Comparison of ENCODE assay signal across 13 cellular contexts in genomic region chr2:54755641-54756326, GRCh38. TPM values are rescaled to one million over a fixed set of nuclear protein-coding genes. Genes with fewer than 3 reads are reported as not detected.
DNase-seq lines count a peak whose midpoint lies in the region; ATAC-seq, FAIRE-seq and TF ChIP-seq lines count a peak whose summit lies in the region.
"Had no signal": no experiment of that assay in that cellular context is flagged by ENCODE, and none has a peak within 500 bp of the region (broad histone marks: within the 10 kb centered on the region; RNA-seq: fewer than 3 reads in every experiment).

No MANE protein-coding gene starts in this region.

- H3K4me3 Mint-ChIP-seq in naive B cell (peak overlapping the region; percentile 10 to 77 (median 48)), Calu3 (ENCODE audit: low read depth, unreplicated experiment) (no peak overlapping the region)

- no peaks in the 10 kb centered on the region for H3K9me3 ChIP-seq in HepG2 (ENCODE audit: low read length)

- no peak for TF ChIP-seq POLR2A in HepG2 (IDR thresholded peaks at IDR 0.05; ENCODE audit: insufficient read depth in 1 of 2, low read depth in 2 of 2, low read length in 2 of 2)

- peak; percentile 72 for ATAC-seq in HG02588 (IDR thresholded peaks at IDR 0.05; ENCODE audit: unreplicated experiment)
- peak; percentile 72 to 74 for ATAC-seq in naive B cell (ENCODE audit: low read depth in 2 of 2)
- ATAC-seq in HepG2, result no peak
- ATAC-seq: stimulated activated naive CD8-positive, alpha-beta T cell treated with anti-CD3 and anti-CD28 coated beads, Interleukin-15, Interleukin-2, amounts not matched to agents 100 U/mL and 50 U/mL, for 24 hours had no signal

- H3K9ac ChIP-seq in HepG2 (ENCODE audit: insufficient read depth, low read depth, low read length), result no peak overlapping the region

- H4K20me1 ChIP-seq in HepG2 (ENCODE audit: insufficient read depth, low read length), result no peaks in the 10 kb centered on the region

- no peak overlapping the region for H3K4me2 ChIP-seq in HepG2 (ENCODE audit: low read depth, low read length)

- peaks cover 0 to 6% (median 0%) of the 10 kb centered on the region in 7 donors for H3K9me3 Mint-ChIP-seq in naive B cell
- no peaks in the 10 kb centered on the region for H3K9me3 Mint-ChIP-seq in Calu3 (ENCODE audit: low read depth, unreplicated experiment)

- POLR2A ChIA-PET in HepG2 (lab: Yijun Ruan, JAX), result no interaction called here

- H3K27me3 Mint-ChIP-seq in naive B cell (no peaks in the 10 kb centered on the region), Calu3 (ENCODE audit: unreplicated experiment) (no peaks in the 10 kb centered on the region)

- CTCF ChIA-PET in HepG2 (lab: Yijun Ruan, JAX; ENCODE audit: low intra/inter-chr PET ratio, low total read pairs) (no interaction called here), Calu3 (lab: Charles Lee) (no interaction called here)

- intact Hi-C loops in HepG2 (cut with micrococcal nuclease; ENCODE audit: unreplicated experiment), result no loop called here
- intact Hi-C loops in Calu3 (cut with micrococcal nuclease; ENCODE audit: unreplicated experiment), result no loop called here

- H2AFZ ChIP-seq in HepG2 (ENCODE audit: low read length), result no peak overlapping the region

- H3K36me3 ChIP-seq in HepG2 (replicated peaks in 1 of 2; ENCODE audit: control insufficient read depth in 1 of 2, insufficient read depth in 2 of 2, low read length in 2 of 2), result no peaks in the 10 kb centered on the region

- TF ChIP-seq CTCF in HepG2 (CRISPR knock-in tag; IDR thresholded peaks at IDR 0.05) (no peak), Calu3 (IDR thresholded peaks at IDR 0.05; ENCODE audit: unreplicated experiment) (no peak)

- in situ Hi-C loops in KBM-7 (cut with MboI; ENCODE audit: low pct_unique_long_range_greater_than_20kb, low sequenced_read_pairs) (no loop called here), HepG2 (cut with HindIII; ENCODE audit: extremely low pct_ligation_motif_present, low pct_unique_long_range_greater_than_20kb) (no loop called here)

- no peak overlapping the region for H3K4me3 ChIP-seq in HepG2 (replicated peaks in 1 of 3; ENCODE audit: insufficient read depth in 1 of 3, low read depth in 2 of 3, low read length in 3 of 3)

- no peak for TF ChIP-seq RAD21 in HepG2 (CRISPR knock-in tag; IDR thresholded peaks at IDR 0.05)

- no peaks in the 10 kb centered on the region for H3K79me2 ChIP-seq in HepG2 (ENCODE audit: insufficient read depth, low read length)

- H3K4me1 Mint-ChIP-seq in naive B cell, result peaks cover 25 to 39% (median 34%) of the 10 kb centered on the region in 3 donors
- H3K4me1 Mint-ChIP-seq in Calu3 (ENCODE audit: low read depth, unreplicated experiment), result peaks cover 14% of the 10 kb centered on the region

- no peaks in the 10 kb centered on the region for H3K27me3 ChIP-seq in HepG2 (ENCODE audit: control insufficient read depth in 1 of 2, insufficient read depth in 2 of 2, low read length in 2 of 2)

- no peak for FAIRE-seq in HepG2 (lab: Jason Lieb, UNC)

- DNase-seq in NCI-H345 (lab: John Stamatoyannopoulos, UW) (peak; percentile 4), NCI-H345 treated with DMSO at 0.1 percent for 48 hours (lab: John Stamatoyannopoulos, UW; ENCODE audit: unreplicated experiment) (no peak), KBM-7 (peak; percentile 54), naive B cell (peak; percentile 15), HepG2 (ENCODE audit: low spot score) (no peak), Calu3 (no peak), GM19240 (ENCODE audit: insufficient read length, low spot score) (no peak)
- DNase-seq: aorta; glutamatergic neuron; stimulated activated naive CD8-positive, alpha-beta T cell treated with anti-CD3 and anti-CD28 coated beads, Interleukin-15, Interleukin-2, amounts not matched to agents 100 U/mL and 50 U/mL, for 24 hours; T-helper 1 cell had no signal

- H3K36me3 Mint-ChIP-seq in naive B cell, result no peaks in the 10 kb centered on the region
- H3K36me3 Mint-ChIP-seq in Calu3 (ENCODE audit: insufficient read depth, unreplicated experiment), result no peaks in the 10 kb centered on the region

- TF ChIP-seq EP300 in HepG2 (IDR thresholded peaks at IDR 0.05; ENCODE audit: low read depth in 2 of 2, low read length in 2 of 2), result no peak
- no peak for TF ChIP-seq EP300 in HepG2 (CRISPR knock-in tag; IDR thresholded peaks at IDR 0.05; ENCODE audit: borderline replicate concordance)

- H3K27ac ChIP-seq in HepG2 (ENCODE audit: extremely low read length, insufficient read depth, low read length), result no peak overlapping the region

- H3K4me1 ChIP-seq in HepG2 (ENCODE audit: insufficient read depth, low read length), result no peaks in the 10 kb centered on the region

- H3K27ac Mint-ChIP-seq in naive B cell (peak overlapping the region in 5 of 6 donors; percentile 17 to 63 (median 52)), Calu3 (ENCODE audit: unreplicated experiment) (no peak overlapping the region)
- H3K27ac Mint-ChIP-seq: progenitor cell of endocrine pancreas had no signal

- BruUV-seq in HepG2 (replicated peaks; lab: Mats Ljungman, UMichigan) (no TSS peak), Calu3 (replicated peaks; lab: Mats Ljungman, UMichigan) (no TSS peak)

- WGBS in HepG2 (ENCODE audit: low lambda C conversion rate), result 82% methylated on average over 9 of the region's 9 CpGs

TF ChIP-seq in HepG2, 621 proteins besides CTCF, POLR2A, EP300 and RAD21 (continues in another document):
- TF ChIP-seq, protein P1, sequence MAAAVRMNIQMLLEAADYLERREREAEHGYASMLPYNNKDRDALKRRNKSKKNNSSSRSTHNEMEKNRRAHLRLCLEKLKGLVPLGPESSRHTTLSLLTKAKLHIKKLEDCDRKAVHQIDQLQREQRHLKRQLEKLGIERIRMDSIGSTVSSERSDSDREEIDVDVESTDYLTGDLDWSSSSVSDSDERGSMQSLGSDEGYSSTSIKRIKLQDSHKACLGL (CRISPR knock-in tag; IDR thresholded peaks at IDR 0.05), result no peak
- no peak for TF ChIP-seq MIER2 (CRISPR knock-in tag; IDR thresholded peaks at IDR 0.05)
- no peak for TF ChIP-seq ZBTB7B (CRISPR knock-in tag; IDR thresholded peaks at IDR 0.05)
- TF ChIP-seq ZNF460 (CRISPR knock-in tag; IDR thresholded peaks at IDR 0.05; ENCODE audit: borderline replicate concordance), result no peak
- no peak for TF ChIP-seq MTA3 (CRISPR knock-in tag; IDR thresholded peaks at IDR 0.05)
- TF ChIP-seq ZBTB38 (CRISPR knock-in tag; IDR thresholded peaks at IDR 0.05), result no peak

RNA-seq across cellular contexts. Expression of gene EML6, which starts 32.3 kb away (rescaled TPM):
- under 1 TPM in 5 of 6 donors, not detected in 1; 0.04 to 0.56 (median 0.18) TPM for polyA plus RNA-seq in naive B cell (ENCODE audit: low read depth in 6 of 6)
- total RNA-seq in HepG2 (2016; rRNA removed; fragmentation: Illumina TruSeq; extraction: Trizol), result 19.9 and 32.4 TPM in 2 replicates
- total RNA-seq in HepG2 (2016; cell fraction: cytosol; rRNA removed; fragmentation: Illumina TruSeq; extraction: Trizol; ENCODE audit: low read depth), result 8.7 and 8.9 TPM in 2 replicates
- total RNA-seq in HepG2 (2016; cell fraction: insoluble cytoplasmic fraction; rRNA removed; fragmentation: Illumina TruSeq; extraction: Trizol), result 21.5 and 29.8 TPM in 2 replicates
- total RNA-seq in HepG2 (2016; cell fraction: membrane; rRNA removed; fragmentation: Illumina TruSeq; extraction: Trizol), result 8.7 and 9.4 TPM in 2 replicates
- 55.5 and 58.9 TPM in 2 replicates for total RNA-seq in HepG2 (2016; cell fraction: nucleus; rRNA removed; fragmentation: Illumina TruSeq; extraction: Trizol)
- polyA plus RNA-seq in HepG2 (2011; rRNA removed), result 17.2 and 28.5 TPM in 2 replicates
- polyA plus RNA-seq in HepG2 (2011; cell fraction: cytosol; rRNA removed), result 6.9 and 8.2 TPM in 2 replicates
- polyA plus RNA-seq in HepG2 (2011; cell fraction: nucleus; rRNA removed), result 112 TPM in 2 replicates
- polyA plus RNA-seq in HepG2 (2012), result 5.4 and 8.8 TPM in 2 replicates
- polyA plus RNA-seq in HepG2 (2016; cell fraction: cytosol; fragmentation: Illumina TruSeq; extraction: Trizol; ENCODE audit: low read depth), result 1.9 and 2.7 TPM in 2 replicates
- 13.1 and 14.9 TPM in 2 replicates for polyA plus RNA-seq in HepG2 (2016; cell fraction: insoluble cytoplasmic fraction; fragmentation: Illumina TruSeq; extraction: Trizol; ENCODE audit: low read depth)
- polyA plus RNA-seq in HepG2 (2016; cell fraction: membrane; fragmentation: Illumina TruSeq; extraction: Trizol; ENCODE audit: low read depth), result 2.9 and 3.6 TPM in 2 replicates
- 110 and 115 TPM in 2 replicates for polyA plus RNA-seq in HepG2 (2016; cell fraction: nucleus; fragmentation: Illumina TruSeq; extraction: Trizol; ENCODE audit: insufficient read depth, low read depth)
- 15.8 and 16.9 TPM in 2 replicates for polyA minus RNA-seq in HepG2 (2011; rRNA and poly(A)+ RNA removed; ENCODE audit: low replicate concordance)
- 3.3 and 5.4 TPM in 2 replicates for polyA minus RNA-seq in HepG2 (2011; cell fraction: cytosol; rRNA and poly(A)+ RNA removed)
- 26.1 and 28.0 TPM in 2 replicates for polyA minus RNA-seq in HepG2 (2011; cell fraction: nucleus; rRNA and poly(A)+ RNA removed)
- 0.45 and 1.1 TPM in 2 replicates for total RNA-seq in Calu3 (2022)

Comparison
In these comparisons a context has a peak if more than half of its experiments do, and no peak if none do; other contexts are left out.
1. DNase-seq: peak in NCI-H345 (single experiment), KBM-7 (single experiment) and naive B cell (single experiment); none in NCI-H345 treated with DMSO at 0.1 percent for 48 hours (single experiment), HepG2 (single experiment), Calu3 (single experiment) and GM19240 (single experiment).